In the genomic region with DNA sequence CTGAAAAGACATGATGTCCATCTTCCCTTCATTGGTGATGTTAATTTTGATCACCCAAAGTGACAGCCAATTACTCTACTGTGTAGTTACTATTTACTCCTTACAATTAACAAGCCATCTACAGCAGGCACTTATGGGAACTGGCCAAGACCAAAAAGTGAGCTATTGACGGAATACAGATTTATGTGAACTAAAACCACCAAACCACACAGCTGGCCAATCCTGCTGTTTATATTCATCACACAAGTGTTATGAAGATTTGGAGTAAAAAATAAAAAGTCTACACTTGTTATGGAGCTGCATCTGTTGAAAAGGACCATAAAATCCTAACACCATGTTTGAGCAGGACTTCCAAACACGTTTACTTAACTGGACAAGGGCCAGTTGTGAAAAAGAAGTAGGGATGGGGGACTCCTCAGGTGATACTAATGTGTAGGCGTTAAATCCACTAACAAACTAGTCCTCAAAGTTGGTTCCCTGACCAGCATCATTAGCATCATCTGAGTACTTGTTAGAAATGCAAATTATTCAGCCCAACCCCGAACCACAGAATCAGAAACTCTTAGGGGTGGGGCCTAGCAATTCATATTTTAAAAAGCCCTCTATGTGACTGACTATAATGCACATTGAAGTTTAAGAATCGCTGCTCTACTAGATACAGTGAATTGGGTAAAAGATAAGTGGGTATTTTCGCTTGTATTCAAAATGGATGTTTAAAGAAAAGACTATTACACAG, we compare ENCODE assay signal across 17 cellular contexts.
DNase-seq lines count a peak whose midpoint lies in the region; ATAC-seq and TF ChIP-seq lines count a peak whose summit lies in the region.
"Had no signal": no experiment of that assay in that cellular context is flagged by ENCODE, and none has a peak within 500 bp of the region (broad histone marks: within the 10 kb centered on the region; RNA-seq: fewer than 3 reads in every experiment).

No MANE protein-coding gene starts in this region.

- H3K27me3 Mint-ChIP-seq in activated naive CD4-positive, alpha-beta T cell treated with anti-CD3 and anti-CD28 coated beads, Interleukin-2, amount 50 U/mL, for 24 hours: no peaks in the 10 kb centered on the region
- H3K27me3 Mint-ChIP-seq in stimulated activated naive CD8-positive, alpha-beta T cell treated with anti-CD3 and anti-CD28 coated beads, Interleukin-15, amount 100 ng/mL, for 72 hours: no peaks in the 10 kb centered on the region

- CTCF ChIA-PET in HEK293 (lab: Yijun Ruan, JAX) (interaction anchor here (0.5 to 6.8 kb wide), 7 partner anchors 10 to 327 kb away, joined by 3 to 119 read pairs (median 3); no protein-coding TSS in a partner anchor), HEK293T (lab: Yijun Ruan, JAX) (interaction anchor here (2.1 to 2.7 kb wide), 3 partner anchors 12 to 174 kb away, joined by 10 to 17 read pairs (median 16); a partner anchor contains a TSS)

- peaks cover 57% of the 10 kb centered on the region for H3K4me1 Mint-ChIP-seq in activated naive CD4-positive, alpha-beta T cell treated with anti-CD3 and anti-CD28 coated beads, Interleukin-2, amount 50 U/mL, for 24 hours
- peaks cover 60% of the 10 kb centered on the region for H3K4me1 Mint-ChIP-seq in stimulated activated naive CD8-positive, alpha-beta T cell treated with anti-CD3 and anti-CD28 coated beads, Interleukin-15, amount 100 ng/mL, for 72 hours

- DNase-seq in activated naive CD4-positive, alpha-beta T cell treated with Interleukin-2 at 50 U/mL for 16 hours: no peak
- DNase-seq in astrocyte of the cerebellum (ENCODE audit: low read depth) (peak; percentile 26), DMS153 (lab: John Stamatoyannopoulos, UW) (no peak), HEK293T (ENCODE audit: extremely low spot score) (no peak), NCI-H226 (no peak)
- no peak for DNase-seq in stimulated activated naive CD8-positive, alpha-beta T cell treated with anti-CD3 and anti-CD28 coated beads, Interleukin-15, amount 100 ng/mL, for 72 hours
- DNase-seq: DMS53; endodermal cell; midbrain; NCI-H510A; RPMI8226; stimulated activated CD4-positive, alpha-beta T cell treated with anti-CD3 and anti-CD28 coated beads, Interleukin-12 subunit alpha, Interleukin-12 subunit beta, amount 100 ng/mL, for 4 hours; T-helper 1 cell had no signal

- POLR2A ChIA-PET in HEK293 (lab: Yijun Ruan, JAX): interaction anchor here (0.6 to 3.4 kb wide), 2 partner anchors 11 to 31 kb away, joined by 3 to 17 read pairs; a partner anchor contains a TSS
- POLR2A ChIA-PET in HEK293T (lab: Yijun Ruan, JAX): interaction anchor here (2.8 kb wide), 1 partner anchor 11 kb away, joined by 16 read pairs; a partner anchor contains a TSS

- ATAC-seq in stimulated activated naive CD8-positive, alpha-beta T cell treated with anti-CD3 and anti-CD28 coated beads, Interleukin-15, amount 100 ng/mL, for 72 hours: peak; percentile 71

- peaks cover 14% of the 10 kb centered on the region for H3K4me1 ChIP-seq in HEK293 (ENCODE audit: control insufficient read depth, insufficient read depth, low read length)

- peaks cover 28 to 41% of the 10 kb centered on the region in 2 experiments for H3K36me3 ChIP-seq in HEK293 (ENCODE audit: control insufficient read depth in 2 of 2, insufficient read depth in 1 of 2, low read length in 2 of 2)

- H3K4me3 Mint-ChIP-seq in activated naive CD4-positive, alpha-beta T cell treated with anti-CD3 and anti-CD28 coated beads, Interleukin-2, amount 50 U/mL, for 24 hours: no peak overlapping the region
- no peak overlapping the region for H3K4me3 Mint-ChIP-seq in stimulated activated naive CD8-positive, alpha-beta T cell treated with anti-CD3 and anti-CD28 coated beads, Interleukin-15, amount 100 ng/mL, for 72 hours
- H3K4me3 Mint-ChIP-seq: endodermal cell had no signal

- TF ChIP-seq CTCF in HEK293 (tag by site-specific recombination; IDR thresholded peaks at IDR 0.05) (no peak), astrocyte of the cerebellum (IDR thresholded peaks at IDR 0.05; ENCODE audit: low read depth, low read length, missing control alignments) (no peak)

- no peak overlapping the region for H3K4me3 ChIP-seq in HEK293 (ENCODE audit: low read depth, low read length)
- H3K4me3 ChIP-seq in astrocyte of the cerebellum (ENCODE audit: low read depth, low read length): no peak overlapping the region

- peaks cover 17% of the 10 kb centered on the region for H3K36me3 Mint-ChIP-seq in activated naive CD4-positive, alpha-beta T cell treated with anti-CD3 and anti-CD28 coated beads, Interleukin-2, amount 50 U/mL, for 24 hours

- in situ Hi-C loops in astrocyte of the cerebellum (cut with HindIII; ENCODE audit: low sequenced_read_pairs): no loop called here

- no peak overlapping the region for H3K27ac ChIP-seq in HEK293 (ENCODE audit: extremely low read depth, low read depth, low read length)
- H3K27ac ChIP-seq: HL-60, parathyroid adenoma had no signal

- peaks cover 4% of the 10 kb centered on the region for H3K9me3 Mint-ChIP-seq in activated naive CD4-positive, alpha-beta T cell treated with anti-CD3 and anti-CD28 coated beads, Interleukin-2, amount 50 U/mL, for 24 hours
- H3K9me3 Mint-ChIP-seq in stimulated activated naive CD8-positive, alpha-beta T cell treated with anti-CD3 and anti-CD28 coated beads, Interleukin-15, amount 100 ng/mL, for 72 hours: peaks cover 6 to 14% of the 10 kb centered on the region in 2 donors

- peak overlapping the region; percentile 37 for H3K27ac Mint-ChIP-seq in activated naive CD4-positive, alpha-beta T cell treated with anti-CD3 and anti-CD28 coated beads, Interleukin-2, amount 50 U/mL, for 24 hours
- no peak overlapping the region for H3K27ac Mint-ChIP-seq in stimulated activated naive CD8-positive, alpha-beta T cell treated with anti-CD3 and anti-CD28 coated beads, Interleukin-15, amount 100 ng/mL, for 72 hours
- H3K27ac Mint-ChIP-seq: endodermal cell had no signal

- no peaks in the 10 kb centered on the region for H3K9me3 ChIP-seq in HEK293 (ENCODE audit: control insufficient read depth, insufficient read depth, low read depth, low read length)

TF ChIP-seq in HEK293, 187 proteins besides CTCF, POLR2A, EP300 and RAD21:
- TF ChIP-seq KLF9 (tag by site-specific recombination; IDR thresholded peaks at IDR 0.05; ENCODE audit: low read depth) (no peak), SCRT1 (tag by site-specific recombination; IDR thresholded peaks at IDR 0.05; ENCODE audit: borderline replicate concordance) (peak; percentile 11; the same call in 1 of the 2 replicates), EGR2 (tag by site-specific recombination; IDR thresholded peaks at IDR 0.05; ENCODE audit: low read depth) (no peak), ZNF621 (tag by site-specific recombination; IDR thresholded peaks at IDR 0.05) (no peak)

TF ChIP-seq in HEK293T, 16 proteins besides CTCF, POLR2A, EP300 and RAD21:
- TF ChIP-seq SUZ12 (IDR thresholded peaks at IDR 0.05) (no peak), ARNT (IDR thresholded peaks at IDR 0.05) (no peak), L3MBTL2 (conservative IDR thresholded peaks at IDR 0.05) (no peak), TARDBP (IDR thresholded peaks at IDR 0.05) (no peak)
TF ChIP-seq in HEK293T: peak in this region for 0.
